In genomic region chr7:18890134-18890533, GRCh38 we compare ENCODE assay signal across 14 cellular contexts.
DNase-seq lines count a peak whose midpoint lies in the region; ATAC-seq and TF ChIP-seq lines count a peak whose summit lies in the region.
"Had no signal": no experiment of that assay in that cellular context is flagged by ENCODE, and none has a peak within 500 bp of the region (broad histone marks: within the 10 kb centered on the region; RNA-seq: fewer than 3 reads in every experiment).

No MANE protein-coding gene starts in this region.

- DNase-seq in GM04504 (ENCODE audit: low read depth), result peak; percentile 74
- DNase-seq in SK-N-DZ (ENCODE audit: low spot score), result peak; percentile 86
- DNase-seq in fibroblast of mammary gland (ENCODE audit: low read depth), result peak; percentile 96
- DNase-seq in skeletal muscle cell (ENCODE audit: low read depth), result peak; percentile 40
- no peak for DNase-seq in activated naive CD4-positive, alpha-beta T cell (lab: John Stamatoyannopoulos, UW)
- DNase-seq in activated CD4-positive, alpha-beta T cell treated with anti-CD3 and anti-CD28 coated beads, Interleukin-2, amount 50 U/mL, for 4 hours, result no peak
- no peak for DNase-seq in NK-92 (lab: John Stamatoyannopoulos, UW; ENCODE audit: unreplicated experiment)
- DNase-seq: activated naive CD4-positive, alpha-beta T cell treated with anti-CD3 and anti-CD28 coated beads for 36 hours; stimulated activated CD4-positive, alpha-beta T cell treated with anti-CD3 and anti-CD28 coated beads, Interleukin-4, amount 100 ng/mL, for 1 hour; WERI-Rb-1 had no signal

- TF ChIP-seq EP300 in gastroesophageal sphincter (IDR thresholded peaks at IDR 0.05), result no peak

- no peak for TF ChIP-seq POLR2A in gastroesophageal sphincter (IDR thresholded peaks at IDR 0.05)

- no peaks in the 10 kb centered on the region for H3K9me3 ChIP-seq in gastroesophageal sphincter
- H3K9me3 ChIP-seq: right atrium auricular region had no signal

- H3K27me3 ChIP-seq in gastroesophageal sphincter, result no peaks in the 10 kb centered on the region
- H3K27me3 ChIP-seq: right atrium auricular region had no signal

- 22% methylated on average over 2 of the region's 2 CpGs; no CpG with 5 or more reads in 1 of the 2 donors for WGBS in gastroesophageal sphincter (ENCODE audit: low coverage in 1 of 2), 2 donors

- H3K4me1 ChIP-seq in gastroesophageal sphincter, result peaks cover 0 to 5% (median 0%) of the 10 kb centered on the region in 3 donors

- TF ChIP-seq CTCF in fibroblast of mammary gland (conservative IDR thresholded peaks at IDR 0.05; ENCODE audit: control insufficient read depth, insufficient read depth, low read depth, low read length) (no peak), gastroesophageal sphincter (IDR thresholded peaks at IDR 0.05) (no peak)

- ATAC-seq in gastroesophageal sphincter, result no peak
- ATAC-seq: esophagus mucosa, GM23338 had no signal

- no peak overlapping the region for H3K4me3 ChIP-seq in fibroblast of mammary gland (ENCODE audit: control insufficient read depth, low read depth, low read length)
- no peak overlapping the region for H3K4me3 ChIP-seq in skeletal muscle cell (ENCODE audit: low read depth, low read length)
- no peak overlapping the region for H3K4me3 ChIP-seq in gastroesophageal sphincter
- H3K4me3 ChIP-seq: GM23338, right atrium auricular region had no signal

- H3K36me3 ChIP-seq in gastroesophageal sphincter, result no peaks in the 10 kb centered on the region
- H3K36me3 ChIP-seq: right atrium auricular region, WERI-Rb-1 had no signal

- no peak overlapping the region for H3K27ac ChIP-seq in gastroesophageal sphincter
- H3K27ac ChIP-seq: right atrium auricular region, WERI-Rb-1 had no signal

Comparison
In these comparisons a context has a peak if more than half of its experiments do, and no peak if none do; other contexts are left out.
1. DNase-seq: peak in GM04504 (single experiment), SK-N-DZ (single experiment), fibroblast of mammary gland (single experiment) and skeletal muscle cell (single experiment); none in activated naive CD4-positive, alpha-beta T cell (0 of 4), activated CD4-positive, alpha-beta T cell treated with anti-CD3 and anti-CD28 coated beads, Interleukin-2, amount 50 U/mL, for 4 hours (0 of 2) and NK-92 (single experiment).